In the genomic region with DNA sequence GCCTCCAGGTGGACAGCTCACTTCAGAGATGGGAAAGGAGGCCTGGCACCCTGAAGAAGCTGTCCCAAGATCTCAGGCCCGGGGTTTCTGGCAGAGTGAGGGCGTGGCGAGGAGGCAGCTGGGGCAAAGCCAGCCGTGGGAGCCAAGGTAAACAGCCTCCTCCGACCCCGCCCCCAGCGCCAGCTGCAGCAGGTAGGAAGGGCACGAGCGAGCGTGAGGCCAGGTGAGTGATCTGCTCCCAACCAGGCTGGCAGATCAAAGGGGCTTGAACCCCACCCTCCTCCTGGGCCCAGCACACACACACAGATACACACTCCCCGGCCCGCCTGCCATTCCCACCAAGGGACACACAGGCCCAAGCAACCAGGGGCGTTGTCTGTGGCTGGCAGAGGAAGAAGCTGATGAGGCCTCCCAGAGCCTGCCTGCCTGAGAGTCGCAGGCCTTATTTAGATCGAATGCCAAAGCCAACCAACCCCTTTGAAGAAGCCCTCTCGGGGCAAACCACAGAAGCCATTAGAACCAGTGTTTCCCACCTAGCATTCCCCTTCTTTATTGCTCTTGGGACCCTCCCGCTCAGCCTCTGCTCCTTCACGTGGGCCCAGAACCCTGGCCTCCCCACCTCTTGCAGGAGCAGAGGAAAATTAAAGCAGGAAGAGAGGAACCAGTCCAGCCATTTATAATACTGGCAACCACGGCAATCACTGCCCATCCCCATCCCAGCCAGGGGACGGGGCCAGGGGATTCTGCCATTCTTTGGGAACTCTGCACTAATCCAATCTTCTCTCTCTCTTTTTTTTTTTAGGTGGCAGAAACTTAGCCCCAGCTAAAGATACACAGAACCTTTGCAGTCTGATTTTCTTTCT, we compare ENCODE assay signal across 2 cellular contexts.
TF ChIP-seq lines count a peak whose summit lies in the region.

No MANE protein-coding gene starts in this region.

TF ChIP-seq in GM12878, 131 proteins besides CTCF, POLR2A, EP300 and RAD21 (continued from another document):
- TF ChIP-seq, protein P1, sequence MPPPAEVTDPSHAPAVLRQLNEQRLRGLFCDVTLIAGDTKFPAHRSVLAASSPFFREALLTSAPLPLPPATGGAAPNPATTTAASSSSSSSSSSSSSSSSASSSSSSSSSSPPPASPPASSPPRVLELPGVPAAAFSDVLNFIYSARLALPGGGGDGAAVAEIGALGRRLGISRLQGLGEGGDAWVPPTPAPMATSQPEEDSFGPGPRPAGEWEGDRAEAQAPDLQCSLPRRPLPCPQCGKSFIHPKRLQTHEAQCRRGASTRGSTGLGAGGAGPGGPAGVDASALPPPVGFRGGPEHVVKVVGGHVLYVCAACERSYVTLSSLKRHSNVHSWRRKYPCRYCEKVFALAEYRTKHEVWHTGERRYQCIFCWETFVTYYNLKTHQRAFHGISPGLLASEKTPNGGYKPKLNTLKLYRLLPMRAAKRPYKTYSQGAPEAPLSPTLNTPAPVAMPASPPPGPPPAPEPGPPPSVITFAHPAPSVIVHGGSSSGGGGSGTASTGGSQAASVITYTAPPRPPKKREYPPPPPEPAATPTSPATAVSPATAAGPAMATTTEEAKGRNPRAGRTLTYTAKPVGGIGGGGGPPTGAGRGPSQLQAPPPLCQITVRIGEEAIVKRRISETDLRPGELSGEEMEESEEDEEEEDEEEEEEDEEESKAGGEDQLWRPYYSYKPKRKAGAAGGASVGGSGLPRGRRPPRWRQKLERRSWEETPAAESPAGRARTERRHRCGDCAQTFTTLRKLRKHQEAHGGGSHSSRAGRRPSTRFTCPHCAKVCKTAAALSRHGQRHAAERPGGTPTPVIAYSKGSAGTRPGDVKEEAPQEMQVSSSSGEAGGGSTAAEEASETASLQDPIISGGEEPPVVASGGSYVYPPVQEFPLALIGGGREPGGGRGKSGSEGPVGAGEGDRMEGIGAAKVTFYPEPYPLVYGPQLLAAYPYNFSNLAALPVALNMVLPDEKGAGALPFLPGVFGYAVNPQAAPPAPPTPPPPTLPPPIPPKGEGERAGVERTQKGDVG (CRISPR knock-in tag; IDR thresholded peaks at IDR 0.05) = no peak
- no peak for TF ChIP-seq STAT3 (IDR thresholded peaks at IDR 0.05; ENCODE audit: low read depth, low read length)

TF ChIP-seq in GM12891, 5 proteins besides CTCF, POLR2A, EP300 and RAD21 (continued from another document):
- TF ChIP-seq SPI1 (IDR thresholded peaks at IDR 0.05; ENCODE audit: low read depth, low read length) (no peak), POU2F2 (IDR thresholded peaks at IDR 0.05; ENCODE audit: low read depth, low read length) (no peak)
TF ChIP-seq in GM12891: peak in this region for 0.
